Comparison of ENCODE assay signal across 22 cellular contexts in genomic region chr1:218828125-218828650, GRCh38.
"Had no signal": no experiment of that assay in that cellular context is flagged by ENCODE, and none has a peak within 500 bp of the region (broad histone marks: within the 10 kb centered on the region; RNA-seq: fewer than 3 reads in every experiment).

No MANE protein-coding gene starts in this region.

- H2AFZ ChIP-seq: parathyroid adenoma had no signal

- ATAC-seq: activated CD4-positive, alpha-beta T cell treated with anti-CD3 and anti-CD28 coated beads for 36 hours; activated CD8-positive, alpha-beta memory T cell treated with anti-CD3 and anti-CD28 coated beads, Interleukin-2, amount 10 ng/mL, durations not matched to agents 7 days and 5 days; activated CD8-positive, alpha-beta T cell treated with anti-CD3 and anti-CD28 coated beads, Interleukin-2, amount 10 ng/mL, durations not matched to agents 7 days and 5 days; activated naive CD8-positive, alpha-beta T cell treated with anti-CD3 and anti-CD28 coated beads, Interleukin-2, amount 50 U/mL, for 24 hours; naive thymus-derived CD8-positive, alpha-beta T cell; right cardiac atrium had no signal

- DNase-seq: activated B cell treated with CpG ODN at 0.5 μM for 24 hours; activated CD4-positive, alpha-beta T cell treated with anti-CD3 and anti-CD28 coated beads for 36 hours; activated CD8-positive, alpha-beta memory T cell treated with anti-CD3 and anti-CD28 coated beads, Interleukin-2, amount 10 ng/mL, durations not matched to agents 7 days and 5 days; activated CD8-positive, alpha-beta T cell treated with anti-CD3 and anti-CD28 coated beads, Interleukin-2, amount 10 ng/mL, durations not matched to agents 7 days and 5 days; activated naive CD8-positive, alpha-beta T cell treated with anti-CD3 and anti-CD28 coated beads, Interleukin-2, amount 50 U/mL, for 24 hours; activated T-cell treated with anti-CD3 and anti-CD28 coated beads, Interleukin-2, amount 50 U/mL, for 48 hours; amygdala; dermis blood vessel endothelial cell; effector CD4-positive, alpha-beta T cell; esophagus squamous epithelium; foreskin melanocyte; left cardiac atrium; mammary epithelial cell; naive thymus-derived CD8-positive, alpha-beta T cell; nucleus accumbens; right cardiac atrium; stimulated activated naive CD4-positive, alpha-beta T cell treated with Interleukin-2 at 50 U/mL for 16 hours; T-helper 2 cell had no signal

- H3K27ac ChIP-seq: breast epithelium, epithelial cell of prostate, esophagus squamous epithelium, parathyroid adenoma, tibial nerve had no signal

- H3K36me3 ChIP-seq: breast epithelium, esophagus squamous epithelium, tibial nerve had no signal

- H3K79me2 ChIP-seq: parathyroid adenoma had no signal

- H3K9ac ChIP-seq: parathyroid adenoma had no signal

- H3K4me3 ChIP-seq: breast epithelium, esophagus squamous epithelium, tibial nerve had no signal

- H3K9me3 ChIP-seq: breast epithelium, esophagus squamous epithelium, tibial nerve had no signal

- H3K27me3 ChIP-seq: breast epithelium, esophagus squamous epithelium, tibial nerve had no signal

- H3K4me1 ChIP-seq: breast epithelium, esophagus squamous epithelium, parathyroid adenoma, tibial nerve had no signal
